In genomic region chr2:96174251-96175144, GRCh38 we compare ENCODE assay signal across 8 cellular contexts. TPM values are rescaled to one million over a fixed set of nuclear protein-coding genes. Genes with fewer than 3 reads are reported as not detected.
A peak's percentile ranks its signal among the peaks of the same experiment; 100 is the strongest.
DNase-seq lines count a peak whose midpoint lies in the region; ATAC-seq and TF ChIP-seq lines count a peak whose summit lies in the region.

No MANE protein-coding gene starts in this region.

- H2AFZ ChIP-seq in OCI-LY7 (ENCODE audit: low read length) = peak overlapping the region; percentile 15; the same call in 1 of the 2 replicates

- H3K27ac ChIP-seq in OCI-LY7 (ENCODE audit: low read depth, low read length, poor library complexity, severe bottlenecking) = no peak overlapping the region

- no peaks in the 10 kb centered on the region for H3K27me3 Mint-ChIP-seq in naive thymus-derived CD8-positive, alpha-beta T cell
- H3K27me3 Mint-ChIP-seq in stimulated activated memory B cell treated with anti-CD40 and anti-IgM and Interleukin-4, amounts not matched to agents 10 μg/mL and 1 μg/mL and 100 μg/mL, for 72 hours = no peaks in the 10 kb centered on the region

- no peak overlapping the region for H3K4me3 ChIP-seq in OCI-LY7 (ENCODE audit: low read depth, low read length, poor library complexity, severe bottlenecking)

- no peaks in the 10 kb centered on the region for H3K36me3 Mint-ChIP-seq in naive thymus-derived CD8-positive, alpha-beta T cell
- no peaks in the 10 kb centered on the region for H3K36me3 Mint-ChIP-seq in stimulated activated memory B cell treated with anti-CD40 and anti-IgM and Interleukin-4, amounts not matched to agents 10 μg/mL and 1 μg/mL and 100 μg/mL, for 72 hours

- intact Hi-C loops in OCI-LY7 (cut with micrococcal nuclease; ENCODE audit: unreplicated experiment) = loop anchor here (1.0 to 2.0 kb wide), 3 partner anchors 30 to 182 kb away; partner anchors contain the start of gene ASTL

- no peaks in the 10 kb centered on the region for H3K36me3 ChIP-seq in OCI-LY7 (ENCODE audit: insufficient read depth, low read length)

- H3K4me1 Mint-ChIP-seq in naive thymus-derived CD8-positive, alpha-beta T cell = peaks cover 6 to 14% (median 10%) of the 10 kb centered on the region in 4 donors
- H3K4me1 Mint-ChIP-seq in stimulated activated memory B cell treated with anti-CD40 and anti-IgM and Interleukin-4, amounts not matched to agents 10 μg/mL and 1 μg/mL and 100 μg/mL, for 72 hours = peaks cover 22% of the 10 kb centered on the region

- no peaks in the 10 kb centered on the region for H3K79me2 ChIP-seq in OCI-LY7 (ENCODE audit: insufficient read depth, low read depth, low read length)

- H3K27ac Mint-ChIP-seq in naive thymus-derived CD8-positive, alpha-beta T cell = peak overlapping the region; percentile 40 to 92 (median 86)
- H3K27ac Mint-ChIP-seq in stimulated activated memory B cell treated with anti-CD40 and anti-IgM and Interleukin-4, amounts not matched to agents 10 μg/mL and 1 μg/mL and 100 μg/mL, for 72 hours = peak overlapping the region; percentile 46

- no peak overlapping the region for H3K4me2 ChIP-seq in OCI-LY7 (ENCODE audit: low read length)

- ATAC-seq in GM19351 (IDR thresholded peaks at IDR 0.05; ENCODE audit: unreplicated experiment) = peak; percentile 70
- ATAC-seq in naive thymus-derived CD8-positive, alpha-beta T cell = peak; percentile 99 to 100
- ATAC-seq in stimulated activated memory B cell treated with anti-CD40 and anti-IgM and Interleukin-4, amounts not matched to agents 10 μg/mL and 1 μg/mL and 100 μg/mL, for 72 hours = peak; percentile 92

- POLR2A ChIA-PET in OCI-LY7 (lab: Charles Lee) = interaction anchor here (0.7 to 3.3 kb wide), 7 partner anchors 11 to 90 kb away, joined by 3 to 23 read pairs (median 4); partner anchors contain the start of gene ASTL
- POLR2A ChIA-PET in naive thymus-derived CD8-positive, alpha-beta T cell (lab: Charles Lee) = interaction anchor here (0.7 to 8.2 kb wide), 9 partner anchors 10 to 182 kb away, joined by 3 to 175 read pairs (median 7); partner anchors contain the start of genes ASTL, DUSP2 and STARD7

- no peaks in the 10 kb centered on the region for H3K9me3 Mint-ChIP-seq in naive thymus-derived CD8-positive, alpha-beta T cell
- no peaks in the 10 kb centered on the region for H3K9me3 Mint-ChIP-seq in stimulated activated memory B cell treated with anti-CD40 and anti-IgM and Interleukin-4, amounts not matched to agents 10 μg/mL and 1 μg/mL and 100 μg/mL, for 72 hours

- peaks cover 7% of the 10 kb centered on the region for H3K4me1 ChIP-seq in OCI-LY7 (ENCODE audit: insufficient read depth, low read length, poor library complexity, severe bottlenecking)

- H4K20me1 ChIP-seq in OCI-LY7 (ENCODE audit: insufficient read depth, low read length) = no peaks in the 10 kb centered on the region

- CTCF ChIA-PET in OCI-LY7 (lab: Charles Lee; ENCODE audit: unreplicated experiment) = interaction anchor here (0.6 to 2.6 kb wide), 8 partner anchors 10 to 92 kb away, joined by 3 to 26 read pairs (median 6); partner anchors contain the start of gene ASTL

- H3K9me2 ChIP-seq in OCI-LY7 (ENCODE audit: insufficient read depth, low read length) = no peaks in the 10 kb centered on the region

- peak overlapping the region in 1 of 10 donors; percentile 45 for H3K4me3 Mint-ChIP-seq in naive thymus-derived CD8-positive, alpha-beta T cell
- peak overlapping the region; percentile 14 for H3K4me3 Mint-ChIP-seq in stimulated activated memory B cell treated with anti-CD40 and anti-IgM and Interleukin-4, amounts not matched to agents 10 μg/mL and 1 μg/mL and 100 μg/mL, for 72 hours

- TF ChIP-seq CTCF in OCI-LY7 (conservative IDR thresholded peaks at IDR 0.05; ENCODE audit: low read length) = peak; percentile 99

- H3K9me3 ChIP-seq in OCI-LY7 (ENCODE audit: low read length) = peaks cover 6% of the 10 kb centered on the region; the same call in 1 of the 2 replicates

- TF ChIP-seq POLR2A in erythroblast (IDR thresholded peaks at IDR 0.05; ENCODE audit: low read length) = no peak

- DNase-seq in CD1c-positive myeloid dendritic cell (ENCODE audit: extremely low spot score) = peak; percentile 83
- peak in 69 of 76 experiments; percentile 5 to 82 (median 59) for DNase-seq in HUDEP-2 (lab: John Stamatoyannopoulos, UW; ENCODE audit: unreplicated experiment in 76 of 76)
- DNase-seq in OCI-LY7 (ENCODE audit: low spot score) = peak; percentile 87
- DNase-seq in activated T-cell treated with anti-CD3 and anti-CD28 coated beads for 24 hours (ENCODE audit: low read depth) = peak; percentile 77
- peak; percentile 74 to 87 for DNase-seq in erythroblast (lab: John Stamatoyannopoulos, UW)
- DNase-seq in naive thymus-derived CD8-positive, alpha-beta T cell = peak; percentile 68 to 91 (median 82)

- BruUV-seq in OCI-LY7 (replicated peaks; lab: Mats Ljungman, UMichigan) = no TSS peak

RNA-seq across cellular contexts. Expression of gene DUSP2, which starts 29.3 kb away (rescaled TPM):
- 94.7 and 110 TPM in 2 replicates for total RNA-seq in OCI-LY7 (2014; rRNA removed; shearing (Covaris generic))
- total RNA-seq in OCI-LY7 (2022) = 31.2 and 37.3 TPM in 2 replicates
- 10 to 100 TPM; 31.5 to 36.5 TPM for total RNA-seq in naive thymus-derived CD8-positive, alpha-beta T cell
- 100 to 1,000 TPM in 1 of 3 donors, 10 to 100 TPM in 2; 24.3 to 459 (median 60.7) TPM for polyA plus RNA-seq in naive thymus-derived CD8-positive, alpha-beta T cell

RNA-seq across cellular contexts. Expression of gene STARD7, which starts 34.1 kb away (rescaled TPM):
- 208 and 239 TPM in 2 replicates for total RNA-seq in OCI-LY7 (2014; rRNA removed; shearing (Covaris generic))
- total RNA-seq in OCI-LY7 (2022) = 186 and 206 TPM in 2 replicates
- total RNA-seq in naive thymus-derived CD8-positive, alpha-beta T cell = 10 to 100 TPM; 87.5 to 99.3 TPM
- polyA plus RNA-seq in naive thymus-derived CD8-positive, alpha-beta T cell = 100 to 1,000 TPM; 114 to 143 (median 137) TPM

RNA-seq across cellular contexts. Expression of gene ASTL, which starts 36.2 kb away (rescaled TPM):
- 0.46 TPM in 1 of 2 replicates, not detected in the other for total RNA-seq in OCI-LY7 (2014; rRNA removed; shearing (Covaris generic))
- total RNA-seq in OCI-LY7 (2022) = 0.49 TPM in 1 of 2 replicates, not detected in the other
- total RNA-seq in naive thymus-derived CD8-positive, alpha-beta T cell = 1 to 10 TPM; 5.3 to 6.8 TPM
- polyA plus RNA-seq in naive thymus-derived CD8-positive, alpha-beta T cell = under 1 TPM in 2 of 3 donors, not detected in 1; 0.50 to 0.64 TPM

RNA-seq across cellular contexts. Expression of gene ADRA2B, which starts 58.1 kb away (rescaled TPM):
- total RNA-seq in OCI-LY7 (2014; rRNA removed; shearing (Covaris generic)) = 0.06 TPM in 1 of 2 replicates, not detected in the other
- 0.11 TPM in 1 of 2 replicates, not detected in the other for total RNA-seq in OCI-LY7 (2022)
- total RNA-seq in naive thymus-derived CD8-positive, alpha-beta T cell = under 1 TPM in 1 of 2 experiments, not detected in 1; 0.22 TPM
- polyA plus RNA-seq in naive thymus-derived CD8-positive, alpha-beta T cell = not detected

Comparison
In these comparisons a context has a peak if more than half of its experiments do, and no peak if none do; other contexts are left out.
1. RNA of gene ASTL, which starts 36.2 kb away (total RNA-seq): 5.3 to 6.8 TPM in naive thymus-derived CD8-positive, alpha-beta T cell; 0.46 to 0.49 TPM in OCI-LY7; every median in the first group is over 4 times any median in the second.
2. Peak in every context shown above with its lines, with median percentiles within 50 percentile points of each other: DNase-seq and ATAC-seq.